Comparison of ENCODE assay signal across 9 cellular contexts in genomic region chr3:195100903-195101591, GRCh38.
DNase-seq lines count a peak whose midpoint lies in the region; ATAC-seq and TF ChIP-seq lines count a peak whose summit lies in the region.
"Had no signal": no experiment of that assay in that cellular context is flagged by ENCODE, and none has a peak within 500 bp of the region (broad histone marks: within the 10 kb centered on the region; RNA-seq: fewer than 3 reads in every experiment).

No MANE protein-coding gene starts in this region.

- TF ChIP-seq CTCF in GM10266 (IDR thresholded peaks at IDR 0.05; ENCODE audit: control insufficient read depth, insufficient read depth, low read depth, missing control alignments) (no peak), nephron (IDR thresholded peaks at IDR 0.05; ENCODE audit: unreplicated experiment in 3 of 3) (no peak)

- DNase-seq in GM10266 (ENCODE audit: extremely low spot score) (peak; percentile 82), NCI-H1436 treated with DMSO at 0.1 percent for 48 hours (lab: John Stamatoyannopoulos, UW) (peak; percentile 53), dedifferentiated amniotic fluid mesenchymal stem cell (ENCODE audit: extremely low spot score) (peak; percentile 43), iPS-NIHi11 (ENCODE audit: low spot score) (no peak)

- no peaks in the 10 kb centered on the region for H3K36me3 Mint-ChIP-seq in nephron (ENCODE audit: low read depth)

- peaks cover 24% of the 10 kb centered on the region for H3K4me1 Mint-ChIP-seq in nephron

- no peak overlapping the region for H3K4me3 Mint-ChIP-seq in nephron

- peaks cover 11% of the 10 kb centered on the region for H3K27me3 Mint-ChIP-seq in nephron (ENCODE audit: low read depth)

- no peak for ATAC-seq in HG03354 (IDR thresholded peaks at IDR 0.05; ENCODE audit: poor library complexity, severe bottlenecking, unreplicated experiment)
- no peak for ATAC-seq in GM18873 (IDR thresholded peaks at IDR 0.05; ENCODE audit: low FRiP score, unreplicated experiment)
- ATAC-seq in GM18907 (IDR thresholded peaks at IDR 0.05; ENCODE audit: unreplicated experiment): no peak
- ATAC-seq: HCT116 had no signal

- H3K27ac Mint-ChIP-seq in nephron: peak overlapping the region in 2 of 3 experiments; percentile 10 to 52

- H3K9me3 Mint-ChIP-seq in nephron: no peaks in the 10 kb centered on the region
